Comparison of ENCODE assay signal across 35 cellular contexts in genomic region chr2:168373468-168373867, GRCh38.
A peak's percentile ranks its signal among the peaks of the same experiment; 100 is the strongest.
DNase-seq lines count a peak whose midpoint lies in the region; ATAC-seq, FAIRE-seq and TF ChIP-seq lines count a peak whose summit lies in the region.
"Had no signal": no experiment of that assay in that cellular context is flagged by ENCODE, and none has a peak within 500 bp of the region (broad histone marks: within the 10 kb centered on the region; RNA-seq: fewer than 3 reads in every experiment).

No MANE protein-coding gene starts in this region.

- H3K4me1 ChIP-seq in K562 (replicated peaks in 1 of 2; ENCODE audit: control insufficient read depth in 2 of 2, insufficient read depth in 2 of 2, low read length in 2 of 2): no peaks in the 10 kb centered on the region
- H3K4me1 ChIP-seq: A549, BE2C, Caco-2 had no signal

- H3K4me2 ChIP-seq in K562 (ENCODE audit: insufficient read depth, low read length): no peak overlapping the region
- H3K4me2 ChIP-seq: A549; BLaER1; BLaER1 treated with 17β-estradiol and CSF1 and Interleukin-3, amounts not matched to agents 10 nM and 100 nM had no signal

- no peaks in the 10 kb centered on the region for H3K9me3 Mint-ChIP-seq in activated naive CD4-positive, alpha-beta T cell treated with anti-CD3 and anti-CD28 coated beads, Interleukin-2, amount 50 U/mL, for 24 hours
- H3K9me3 Mint-ChIP-seq in activated naive CD4-positive, alpha-beta T cell treated with anti-CD3 and anti-CD28 coated beads, Interleukin-2, amount 50 U/mL, for 72 hours: peaks cover 3 to 18% of the 10 kb centered on the region in 2 donors
- H3K9me3 Mint-ChIP-seq in natural killer cell: no peaks in the 10 kb centered on the region
- H3K9me3 Mint-ChIP-seq in natural killer cell treated with Interleukin-12 subunit alpha and Interleukin-12 subunit beta and Interleukin-15 and Interleukin-18, amount 100 ng/mL, for 72 hours: peaks cover 9% of the 10 kb centered on the region
- H3K9me3 Mint-ChIP-seq: CD8-positive, alpha-beta T cell had no signal

- H3K4me1 Mint-ChIP-seq in activated naive CD4-positive, alpha-beta T cell treated with anti-CD3 and anti-CD28 coated beads, Interleukin-2, amount 50 U/mL, for 24 hours: peaks cover 36% of the 10 kb centered on the region
- H3K4me1 Mint-ChIP-seq in natural killer cell: peaks cover 43 to 69% of the 10 kb centered on the region in 2 donors
- H3K4me1 Mint-ChIP-seq in natural killer cell treated with Interleukin-12 subunit alpha and Interleukin-12 subunit beta and Interleukin-15 and Interleukin-18, amount 100 ng/mL, for 72 hours (ENCODE audit: low read depth in 2 of 2): peaks cover 34 to 64% of the 10 kb centered on the region in 2 donors

- TF ChIP-seq EP300 in K562 (IDR thresholded peaks at IDR 0.05; ENCODE audit: low read length): no peak

- TF ChIP-seq RAD21 in K562 (CRISPR knock-in tag; conservative IDR thresholded peaks at IDR 0.05 in 1 of 2, IDR thresholded peaks at IDR 0.05 in 1 of 2): no peak

- peak overlapping the region; percentile 20 for H3K27ac Mint-ChIP-seq in activated naive CD4-positive, alpha-beta T cell treated with anti-CD3 and anti-CD28 coated beads, Interleukin-2, amount 50 U/mL, for 24 hours
- H3K27ac Mint-ChIP-seq in activated naive CD4-positive, alpha-beta T cell treated with anti-CD3 and anti-CD28 coated beads, Interleukin-2, amount 50 U/mL, for 72 hours: no peak overlapping the region
- H3K27ac Mint-ChIP-seq in natural killer cell: no peak overlapping the region
- H3K27ac Mint-ChIP-seq in natural killer cell treated with Interleukin-12 subunit alpha and Interleukin-12 subunit beta and Interleukin-15 and Interleukin-18, amount 100 ng/mL, for 72 hours: peak overlapping the region in 1 of 2 donors; percentile 72
- H3K27ac Mint-ChIP-seq: B cell; CD14-positive monocyte; CD4-positive, alpha-beta T cell; CD4-positive, CD25-positive, alpha-beta regulatory T cell; CD8-positive, alpha-beta memory T cell; CD8-positive, alpha-beta T cell had no signal

- no peak overlapping the region for H3K4me3 Mint-ChIP-seq in activated naive CD4-positive, alpha-beta T cell treated with anti-CD3 and anti-CD28 coated beads, Interleukin-2, amount 50 U/mL, for 24 hours
- H3K4me3 Mint-ChIP-seq in natural killer cell: peak overlapping the region; percentile 2
- H3K4me3 Mint-ChIP-seq in natural killer cell treated with Interleukin-12 subunit alpha and Interleukin-12 subunit beta and Interleukin-15 and Interleukin-18, amount 100 ng/mL, for 72 hours: no peak overlapping the region
- H3K4me3 Mint-ChIP-seq: B cell; CD14-positive monocyte; CD4-positive, alpha-beta memory T cell; CD4-positive, alpha-beta T cell; CD4-positive, CD25-positive, alpha-beta regulatory T cell; CD8-positive, alpha-beta memory T cell; CD8-positive, alpha-beta T cell had no signal

- DNase-seq in activated naive CD4-positive, alpha-beta T cell treated with anti-CD3 and anti-CD28 coated beads, Interleukin-2, amount 50 U/mL, for 72 hours (ENCODE audit: low spot score in 2 of 2): no peak
- DNase-seq in natural killer cell (no peak), K562 (ENCODE audit: extremely low read depth in 1 of 4, low spot score in 3 of 4) (no peak), SHP77 (lab: John Stamatoyannopoulos, UW) (no peak)
- no peak for DNase-seq in natural killer cell treated with Interleukin-12 subunit alpha and Interleukin-12 subunit beta and Interleukin-15 and Interleukin-18, amount 100 ng/mL, for 72 hours (ENCODE audit: low spot score)
- DNase-seq: 8988T; ACHN; AML-193; BE2C; C1 segment of cervical spinal cord; Caco-2; Calu3; CD4-positive, alpha-beta memory T cell; CD4-positive, alpha-beta T cell; CD4-positive, CD25-positive, alpha-beta regulatory T cell; CD8-positive, alpha-beta memory T cell; CD8-positive, alpha-beta T cell; COR-L47; DMS 273 treated with DMSO at 0.1 percent for 48 hours; DMS153; DMS53; DMS79; DMS79 treated with DMSO at 0.1 percent for 48 hours; DND-41; EL had no signal

- H2AFZ ChIP-seq in K562 (ENCODE audit: low read depth, low read length): no peak overlapping the region

- in situ Hi-C loops in K562 (cut with MboI): no loop called here

- no peak for FAIRE-seq in K562 (lab: Jason Lieb, UNC)
- FAIRE-seq: A204.1, A549, D721Med had no signal

- H3K36me3 ChIP-seq in K562 (ENCODE audit: control insufficient read depth, insufficient read depth, low read length): no peaks in the 10 kb centered on the region
- H3K36me3 ChIP-seq: BE2C; BLaER1; BLaER1 treated with 17β-estradiol and CSF1 and Interleukin-3, amounts not matched to agents 10 nM and 100 nM had no signal

- 0 out of 5 replicates have a peak, but pooled peaks cover 0 to 2% of the 10 kb centered on the region in 2 experiments for H3K27me3 ChIP-seq in K562 (ENCODE audit: control insufficient read depth in 2 of 2, insufficient read depth in 2 of 2, low read length in 2 of 2)
- H3K27me3 ChIP-seq: BE2C; BLaER1; BLaER1 treated with 17β-estradiol and CSF1 and Interleukin-3, amounts not matched to agents 10 nM and 100 nM had no signal

- no peaks in the 10 kb centered on the region for H3K9me3 ChIP-seq in K562 (replicated peaks; ENCODE audit: control insufficient read depth, insufficient read depth, low read depth, low read length)
- H3K9me3 ChIP-seq: BE2C had no signal

- 2% methylated on average over 2 of the region's 2 CpGs for WGBS in K562 (ENCODE audit: insufficient coverage, low coverage, missing lambda C conversion rate)

- no peak overlapping the region for H3K27ac ChIP-seq in K562 (ENCODE audit: extremely low read depth, low read depth, low read length)
- H3K27ac ChIP-seq: 22Rv1; A549; BLaER1; BLaER1 treated with 17β-estradiol and CSF1 and Interleukin-3, amounts not matched to agents 10 nM and 100 nM; C4-2B had no signal

- no peak for ATAC-seq in activated naive CD4-positive, alpha-beta T cell treated with anti-CD3 and anti-CD28 coated beads, Interleukin-2, amount 50 U/mL, for 72 hours
- no peak for ATAC-seq in natural killer cell
- ATAC-seq in natural killer cell treated with Interleukin-12 subunit alpha and Interleukin-12 subunit beta and Interleukin-15 and Interleukin-18, amount 100 ng/mL, for 72 hours: no peak
- no peak for ATAC-seq in K562
- ATAC-seq: A549; CD8-positive, alpha-beta T cell had no signal

- H3K36me3 Mint-ChIP-seq in activated naive CD4-positive, alpha-beta T cell treated with anti-CD3 and anti-CD28 coated beads, Interleukin-2, amount 50 U/mL, for 24 hours: peaks cover 6% of the 10 kb centered on the region
- peaks cover 9 to 10% of the 10 kb centered on the region in 2 donors for H3K36me3 Mint-ChIP-seq in activated naive CD4-positive, alpha-beta T cell treated with anti-CD3 and anti-CD28 coated beads, Interleukin-2, amount 50 U/mL, for 72 hours
- H3K36me3 Mint-ChIP-seq in natural killer cell: peaks cover 18% of the 10 kb centered on the region
- peaks cover 45% of the 10 kb centered on the region for H3K36me3 Mint-ChIP-seq in natural killer cell treated with Interleukin-12 subunit alpha and Interleukin-12 subunit beta and Interleukin-15 and Interleukin-18, amount 100 ng/mL, for 72 hours
- H3K36me3 Mint-ChIP-seq: CD14-positive monocyte; CD4-positive, alpha-beta memory T cell; CD4-positive, CD25-positive, alpha-beta regulatory T cell; CD8-positive, alpha-beta T cell had no signal

- POLR2A ChIA-PET in K562 (lab: Yijun Ruan, JAX): no interaction called here

- intact Hi-C loops in natural killer cell (cut with micrococcal nuclease): loop anchor here (10.0 kb wide), 1 partner anchor 111 kb away; no protein-coding TSS in a partner anchor
- intact Hi-C loops in K562 (cut with micrococcal nuclease): no loop called here

- CTCF ChIA-PET in K562 (lab: Yijun Ruan, JAX; ENCODE audit: low intra/inter-chr PET ratio): no interaction called here

- TF ChIP-seq CTCF in natural killer cell (IDR thresholded peaks at IDR 0.05): no peak
- no peak for TF ChIP-seq CTCF in K562 (IDR thresholded peaks at IDR 0.05 in 2 of 3, conservative IDR thresholded peaks at IDR 0.05 in 1 of 3; ENCODE audit: insufficient read depth in 2 of 3, low read depth in 1 of 3, low read length in 3 of 3)

- no peaks in the 10 kb centered on the region for H3K79me2 ChIP-seq in K562 (ENCODE audit: control insufficient read depth, insufficient read depth, low read length)

- no peak overlapping the region for H3K4me3 ChIP-seq in K562
- H3K4me3 ChIP-seq: A549; BLaER1; BLaER1 treated with 17β-estradiol and CSF1 and Interleukin-3, amounts not matched to agents 10 nM and 100 nM had no signal

- H4K20me1 ChIP-seq in K562 (replicated peaks; ENCODE audit: control insufficient read depth, insufficient read depth, low read length): no peaks in the 10 kb centered on the region
- H4K20me1 ChIP-seq: BLaER1; BLaER1 treated with 17β-estradiol and CSF1 and Interleukin-3, amounts not matched to agents 10 nM and 100 nM had no signal

- no peak overlapping the region for H3K9ac ChIP-seq in K562 (ENCODE audit: insufficient read depth in 1 of 2, low read depth in 2 of 2, low read length in 2 of 2)
- H3K9ac ChIP-seq: BLaER1; BLaER1 treated with 17β-estradiol and CSF1 and Interleukin-3, amounts not matched to agents 10 nM and 100 nM had no signal

- no peaks in the 10 kb centered on the region for H3K27me3 Mint-ChIP-seq in activated naive CD4-positive, alpha-beta T cell treated with anti-CD3 and anti-CD28 coated beads, Interleukin-2, amount 50 U/mL, for 24 hours
- H3K27me3 Mint-ChIP-seq in natural killer cell (ENCODE audit: low read depth in 2 of 2): no peaks in the 10 kb centered on the region
- H3K27me3 Mint-ChIP-seq in natural killer cell treated with Interleukin-12 subunit alpha and Interleukin-12 subunit beta and Interleukin-15 and Interleukin-18, amount 100 ng/mL, for 72 hours: no peaks in the 10 kb centered on the region
- H3K27me3 Mint-ChIP-seq: CD4-positive, alpha-beta T cell had no signal

- TF ChIP-seq POLR2A in K562 (conservative IDR thresholded peaks at IDR 0.05): no peak

- no peaks in the 10 kb centered on the region for H3K9me1 ChIP-seq in K562 (ENCODE audit: control insufficient read depth, insufficient read depth, low read length)

- no TSS peak for BruUV-seq in K562 (replicated peaks; lab: Mats Ljungman, UMichigan)

TF ChIP-seq in K562, 482 proteins besides CTCF, POLR2A, EP300 and RAD21:
- TF ChIP-seq ZNF444 (CRISPR knock-in tag; IDR thresholded peaks at IDR 0.05) (no peak), ZNF507 (tag; conservative IDR thresholded peaks at IDR 0.05) (peak; percentile 91)
